15 cellular contexts compared by ENCODE assay signal in genomic region chr7:101122933-101123702, GRCh38. TPM values are rescaled to one million over a fixed set of nuclear protein-coding genes. Genes with fewer than 3 reads are reported as not detected.
DNase-seq lines count a peak whose midpoint lies in the region; ATAC-seq lines count a peak whose summit lies in the region.
"Had no signal": no experiment of that assay in that cellular context is flagged by ENCODE, and none has a peak within 500 bp of the region (broad histone marks: within the 10 kb centered on the region; RNA-seq: fewer than 3 reads in every experiment).

No MANE protein-coding gene starts in this region.

- peaks cover 0 to 28% (median 0%) of the 10 kb centered on the region in 11 experiments; a peak in 4 of 22 replicates for H3K27me3 ChIP-seq in BLaER1 treated with 17β-estradiol and CSF1 and Interleukin-3, amounts not matched to agents 10 nM and 100 nM
- H3K27me3 ChIP-seq in SJSA1 (replicated peaks) (no peaks in the 10 kb centered on the region), right cardiac atrium (ENCODE audit: control insufficient read depth, insufficient read depth) (no peaks in the 10 kb centered on the region), rectal smooth muscle tissue (ENCODE audit: control insufficient read depth, insufficient read depth, low read length) (no peaks in the 10 kb centered on the region)

- 89% methylated on average over 11 of the region's 11 CpGs for WGBS in right cardiac atrium

- H3K4me1 ChIP-seq in BLaER1 treated with 17β-estradiol and CSF1 and Interleukin-3, amounts not matched to agents 10 nM and 100 nM, result peaks cover 66 to 94% (median 89%) of the 10 kb centered on the region in 10 experiments
- H3K4me1 ChIP-seq in SJSA1 (replicated peaks) (peaks cover 99% of the 10 kb centered on the region), right cardiac atrium (ENCODE audit: control insufficient read depth, insufficient read depth, low read length) (peaks cover 6% of the 10 kb centered on the region), rectal smooth muscle tissue (ENCODE audit: control insufficient read depth, insufficient read depth, low read length) (peaks cover 16% of the 10 kb centered on the region)

- H3K36me3 ChIP-seq in BLaER1 treated with 17β-estradiol and CSF1 and Interleukin-3, amounts not matched to agents 10 nM and 100 nM, result no peaks in the 10 kb centered on the region
- H3K36me3 ChIP-seq in SJSA1, result no peaks in the 10 kb centered on the region
- H3K36me3 ChIP-seq in rectal smooth muscle tissue (ENCODE audit: control insufficient read depth, insufficient read depth, low read length), result no peaks in the 10 kb centered on the region

- H3K9ac ChIP-seq in BLaER1 treated with 17β-estradiol and CSF1 and Interleukin-3, amounts not matched to agents 10 nM and 100 nM, result peak overlapping the region in 4 of 11 experiments; percentile 65 to 70 (median 68); a peak in 3 of 22 replicates
- no peak overlapping the region for H3K9ac ChIP-seq in rectal smooth muscle tissue (ENCODE audit: low read length)

- ATAC-seq in right cardiac atrium, result no peak
- ATAC-seq in GM19463 (IDR thresholded peaks at IDR 0.05; ENCODE audit: unreplicated experiment), result no peak
- ATAC-seq in GM18520 (IDR thresholded peaks at IDR 0.05; ENCODE audit: unreplicated experiment), result no peak

- intact Hi-C loops in right cardiac atrium (cut with DNase I), result no loop called here

- no peaks in the 10 kb centered on the region for H4K20me1 ChIP-seq in BLaER1 treated with 17β-estradiol and CSF1 and Interleukin-3, amounts not matched to agents 10 nM and 100 nM

- H3K4me3 ChIP-seq in BLaER1 treated with 17β-estradiol and CSF1 and Interleukin-3, amounts not matched to agents 10 nM and 100 nM, result peak overlapping the region in 2 of 10 experiments; percentile 26 to 28; a peak in 1 of 20 replicates
- H3K4me3 ChIP-seq in SJSA1, result no peak overlapping the region
- H3K4me3 ChIP-seq in right cardiac atrium (ENCODE audit: low read length), result no peak overlapping the region
- peak overlapping the region; percentile 53 for H3K4me3 ChIP-seq in rectal smooth muscle tissue (ENCODE audit: low read length)

- H3K4me2 ChIP-seq in BLaER1 treated with 17β-estradiol and CSF1 and Interleukin-3, amounts not matched to agents 10 nM and 100 nM, result peak overlapping the region; percentile 77 to 94 (median 88)

- H3K27ac ChIP-seq in BLaER1 treated with 17β-estradiol and CSF1 and Interleukin-3, amounts not matched to agents 10 nM and 100 nM, result peak overlapping the region in 5 of 11 experiments; percentile 75 to 79 (median 77); a peak in 7 of 22 replicates
- H3K27ac ChIP-seq in SJSA1 (peak overlapping the region; percentile 86), right cardiac atrium (ENCODE audit: low read length) (peak overlapping the region; percentile 92), rectal smooth muscle tissue (ENCODE audit: low read depth, low read length) (peak overlapping the region; percentile 84)
- H3K27ac ChIP-seq: C4-2B had no signal

- no peak for DNase-seq in SJSA1 (ENCODE audit: low read depth in 1 of 2, low spot score in 2 of 2)
- no peak for DNase-seq in right cardiac atrium
- DNase-seq in DMS79 treated with DMSO at 0.1 percent for 48 hours (lab: John Stamatoyannopoulos, UW), result no peak
- DNase-seq in putamen (ENCODE audit: low spot score), result no peak
- DNase-seq: activated B cell treated with CpG ODN at 0.5 μM for 24 hours; cerebellar nuclear complex; NCI-H345; stimulated activated CD4-positive, alpha-beta T cell treated with anti-CD3 and anti-CD28 coated beads, Interleukin-15, amount 100 ng/mL, for 24 hours had no signal

- no peaks in the 10 kb centered on the region for H3K9me3 ChIP-seq in BLaER1 treated with 17β-estradiol and CSF1 and Interleukin-3, amounts not matched to agents 10 nM and 100 nM (replicated peaks in 1 of 11)
- H3K9me3 ChIP-seq in SJSA1 (replicated peaks) (no peaks in the 10 kb centered on the region), right cardiac atrium (ENCODE audit: control insufficient read depth, low read length) (no peaks in the 10 kb centered on the region)

RNA-seq across cellular contexts. Expression of gene SERPINE1, which starts 3.8 kb away (rescaled TPM):
- total RNA-seq in SJSA1 (2014; rRNA removed; shearing (Covaris generic)), result 21.8 and 25.6 TPM in 2 replicates
- total RNA-seq in right cardiac atrium, result 10 to 100 TPM in 1 of 4 donors, 1 to 10 TPM in 3; 1.2 to 11.9 (median 2.2) TPM
- polyA plus RNA-seq in right cardiac atrium, result 4.5 TPM
- total RNA-seq: activated B cell treated with CpG ODN at 0.5 μM for 24 hours had no signal

RNA-seq across cellular contexts. Expression of gene AP1S1, which starts 31.2 kb away (rescaled TPM):
- 98.4 and 119 TPM in 2 replicates for total RNA-seq in SJSA1 (2014; rRNA removed; shearing (Covaris generic))
- total RNA-seq in right cardiac atrium, result 10 to 100 TPM; 10.7 to 14.3 (median 12.0) TPM
- polyA plus RNA-seq in right cardiac atrium, result 20.9 TPM

RNA-seq across cellular contexts. Expression of gene TRIM56, which starts 37.8 kb away (rescaled TPM):
- 5.2 and 10.3 TPM in 2 replicates for total RNA-seq in SJSA1 (2014; rRNA removed; shearing (Covaris generic))
- total RNA-seq in right cardiac atrium, result 10 to 100 TPM; 20.0 to 24.5 (median 22.3) TPM
- 11.4 TPM for polyA plus RNA-seq in right cardiac atrium

RNA-seq across cellular contexts. Expression of gene VGF, which starts 42.3 kb away (rescaled TPM):
- not detected in 2 replicates for total RNA-seq in SJSA1 (2014; rRNA removed; shearing (Covaris generic))
- not detected for total RNA-seq in right cardiac atrium
- 0.07 TPM for polyA plus RNA-seq in right cardiac atrium
- total RNA-seq: lung microvascular endothelial cell had no signal

RNA-seq across cellular contexts. Expression of gene NAT16, which starts 57.0 kb away (rescaled TPM):
- not detected in 2 replicates for total RNA-seq in SJSA1 (2014; rRNA removed; shearing (Covaris generic))
- total RNA-seq in right cardiac atrium, result not detected
- polyA plus RNA-seq in right cardiac atrium, result not detected
- total RNA-seq: activated B cell treated with CpG ODN at 0.5 μM for 24 hours, LHCN-M2, lung microvascular endothelial cell had no signal
